15 cellular contexts compared by ENCODE assay signal in genomic region chr5:110803467-110804326, GRCh38.
DNase-seq lines count a peak whose midpoint lies in the region; ATAC-seq, FAIRE-seq and TF ChIP-seq lines count a peak whose summit lies in the region.
"Had no signal": no experiment of that assay in that cellular context is flagged by ENCODE, and none has a peak within 500 bp of the region (broad histone marks: within the 10 kb centered on the region; RNA-seq: fewer than 3 reads in every experiment).

No MANE protein-coding gene starts in this region.

- H3K36me3 ChIP-seq in HepG2 (replicated peaks in 1 of 2; ENCODE audit: control insufficient read depth in 1 of 2, insufficient read depth in 2 of 2, low read length in 2 of 2) (no peaks in the 10 kb centered on the region), right lobe of liver (no peaks in the 10 kb centered on the region), bronchial epithelial cell (ENCODE audit: control insufficient read depth, insufficient read depth, low read length) (no peaks in the 10 kb centered on the region), esophagus squamous epithelium (no peaks in the 10 kb centered on the region), brain microvascular endothelial cell (replicated peaks) (no peaks in the 10 kb centered on the region)

- H4K20me1 ChIP-seq in HepG2 (ENCODE audit: insufficient read depth, low read length): no peaks in the 10 kb centered on the region

- H3K4me2 ChIP-seq in HepG2 (ENCODE audit: low read depth, low read length): no peak overlapping the region
- H3K4me2 ChIP-seq: GM23338 had no signal

- no peak for ATAC-seq in HepG2
- ATAC-seq in right lobe of liver: no peak
- ATAC-seq: GM23338 had no signal

- H3K9me3 ChIP-seq in HepG2 (ENCODE audit: low read length) (peaks cover 44% of the 10 kb centered on the region), right lobe of liver (no peaks in the 10 kb centered on the region), esophagus squamous epithelium (peaks cover 0 to 17% (median 0%) of the 10 kb centered on the region in 3 donors)

- no peak for TF ChIP-seq RAD21 in HepG2 (CRISPR knock-in tag; IDR thresholded peaks at IDR 0.05)

- CTCF ChIA-PET in HepG2 (lab: Yijun Ruan, JAX; ENCODE audit: low intra/inter-chr PET ratio, low total read pairs): no interaction called here

- no peak overlapping the region for H3K9ac ChIP-seq in HepG2 (ENCODE audit: insufficient read depth, low read depth, low read length)

- H3K27me3 ChIP-seq in HepG2 (ENCODE audit: control insufficient read depth in 1 of 2, insufficient read depth in 2 of 2, low read length in 2 of 2) (no peaks in the 10 kb centered on the region), right lobe of liver (no peaks in the 10 kb centered on the region), bronchial epithelial cell (ENCODE audit: control insufficient read depth, insufficient read depth, low read length) (no peaks in the 10 kb centered on the region), esophagus squamous epithelium (no peaks in the 10 kb centered on the region), brain microvascular endothelial cell (replicated peaks) (no peaks in the 10 kb centered on the region)

- POLR2A ChIA-PET in HepG2 (lab: Yijun Ruan, JAX): no interaction called here

- TF ChIP-seq CTCF in HepG2 (CRISPR knock-in tag; IDR thresholded peaks at IDR 0.05) (no peak), right lobe of liver (IDR thresholded peaks at IDR 0.05) (no peak), bronchial epithelial cell (IDR thresholded peaks at IDR 0.05; ENCODE audit: insufficient read depth, low read length, severe bottlenecking) (peak; percentile 36), esophagus squamous epithelium (IDR thresholded peaks at IDR 0.05) (peak in 2 of 6 experiments; percentile 9 to 39), brain microvascular endothelial cell (IDR thresholded peaks at IDR 0.05; ENCODE audit: low read depth, low read length, missing control alignments) (no peak)

- no peaks in the 10 kb centered on the region for H3K4me1 ChIP-seq in HepG2 (ENCODE audit: insufficient read depth, low read length)
- H3K4me1 ChIP-seq in right lobe of liver: no peaks in the 10 kb centered on the region
- peaks cover 0 to 18% (median 4%) of the 10 kb centered on the region in 3 donors for H3K4me1 ChIP-seq in esophagus squamous epithelium

- intact Hi-C loops in HepG2 (cut with micrococcal nuclease; ENCODE audit: unreplicated experiment): no loop called here
- intact Hi-C loops in right lobe of liver (cut with DNase I): no loop called here
- intact Hi-C loops in esophagus squamous epithelium (cut with DNase I): no loop called here

- in situ Hi-C loops in HepG2 (cut with HindIII; ENCODE audit: extremely low pct_ligation_motif_present, low pct_unique_long_range_greater_than_20kb) (no loop called here), brain microvascular endothelial cell (cut with HindIII; ENCODE audit: low pct_ligation_motif_present, low sequenced_read_pairs) (no loop called here)

- H2AFZ ChIP-seq in HepG2 (ENCODE audit: low read length): no peak overlapping the region
- H2AFZ ChIP-seq: GM23338 had no signal

- BruUV-seq in HepG2 (replicated peaks; lab: Mats Ljungman, UMichigan): no TSS peak

- no peak overlapping the region for H3K4me3 ChIP-seq in HepG2 (replicated peaks in 1 of 3; ENCODE audit: insufficient read depth in 1 of 3, low read depth in 2 of 3, low read length in 3 of 3)
- H3K4me3 ChIP-seq in right lobe of liver: no peak overlapping the region
- no peak overlapping the region for H3K4me3 ChIP-seq in bronchial epithelial cell (ENCODE audit: low read depth, low read length)
- H3K4me3 ChIP-seq in esophagus squamous epithelium: no peak overlapping the region
- no peak overlapping the region for H3K4me3 ChIP-seq in brain microvascular endothelial cell (ENCODE audit: low read depth, low read length)
- H3K4me3 ChIP-seq: GM23338 had no signal

- no peaks in the 10 kb centered on the region for H3K79me2 ChIP-seq in HepG2 (ENCODE audit: insufficient read depth, low read length)

- TF ChIP-seq EP300 in HepG2 (IDR thresholded peaks at IDR 0.05; ENCODE audit: low read depth in 2 of 2, low read length in 2 of 2): no peak
- no peak for TF ChIP-seq EP300 in HepG2 (CRISPR knock-in tag; IDR thresholded peaks at IDR 0.05; ENCODE audit: borderline replicate concordance)

- FAIRE-seq in HepG2 (lab: Jason Lieb, UNC) (no peak), bronchial epithelial cell (lab: Jason Lieb, UNC) (no peak)
- FAIRE-seq: G401.6, GM12891 had no signal

- no peak for DNase-seq in HepG2 (ENCODE audit: low spot score)
- no peak for DNase-seq in right lobe of liver
- DNase-seq in bronchial epithelial cell (ENCODE audit: low read depth): peak; percentile 97
- no peak for DNase-seq in esophagus squamous epithelium (lab: John Stamatoyannopoulos, UW)
- DNase-seq in caudate nucleus (lab: John Stamatoyannopoulos, UW): no peak
- DNase-seq in pons (ENCODE audit: low spot score): no peak
- DNase-seq in brain microvascular endothelial cell: no peak
- DNase-seq: C1 segment of cervical spinal cord; Calu3; CD4-positive, alpha-beta T cell; DMS 273 treated with DMSO at 0.1 percent for 48 hours; H7 had no signal

- WGBS in HepG2 (ENCODE audit: low lambda C conversion rate): 0% methylated on average over 1 of the region's 1 CpG
- WGBS in right lobe of liver (ENCODE audit: insufficient coverage, low coverage, low lambda C conversion rate, missing lambda C conversion rate): no CpG with 5 or more reads among the region's 1 CpG
- WGBS in esophagus squamous epithelium, 2 donors: 43% methylated on average over 1 of the region's 1 CpG; no CpG with 5 or more reads in 1 of the 2 donors

- TF ChIP-seq POLR2A in HepG2 (IDR thresholded peaks at IDR 0.05; ENCODE audit: insufficient read depth in 1 of 2, low read depth in 2 of 2, low read length in 2 of 2) (no peak), right lobe of liver (IDR thresholded peaks at IDR 0.05) (no peak), esophagus squamous epithelium (IDR thresholded peaks at IDR 0.05) (no peak)

- H3K27ac ChIP-seq in HepG2 (ENCODE audit: extremely low read length, insufficient read depth, low read length) (no peak overlapping the region), right lobe of liver (no peak overlapping the region), esophagus squamous epithelium (peak overlapping the region; percentile 56 to 69 (median 62)), caudate nucleus (ENCODE audit: low read depth, low read length) (no peak overlapping the region), brain microvascular endothelial cell (no peak overlapping the region)

TF ChIP-seq in HepG2, 621 proteins besides CTCF, POLR2A, EP300 and RAD21:
- TF ChIP-seq HNF1B (CRISPR knock-in tag; IDR thresholded peaks at IDR 0.05): no peak
- peak in 1 of 2 experiments; percentile 82; a peak in 3 of 4 replicates for TF ChIP-seq MAFK (conservative IDR thresholded peaks at IDR 0.05 in 1 of 2, IDR thresholded peaks at IDR 0.05 in 1 of 2; ENCODE audit: low read length in 2 of 2)
- peak; percentile 76 for TF ChIP-seq MAFF (IDR thresholded peaks at IDR 0.05; ENCODE audit: low read depth, low read length)
- TF ChIP-seq, protein P1, sequence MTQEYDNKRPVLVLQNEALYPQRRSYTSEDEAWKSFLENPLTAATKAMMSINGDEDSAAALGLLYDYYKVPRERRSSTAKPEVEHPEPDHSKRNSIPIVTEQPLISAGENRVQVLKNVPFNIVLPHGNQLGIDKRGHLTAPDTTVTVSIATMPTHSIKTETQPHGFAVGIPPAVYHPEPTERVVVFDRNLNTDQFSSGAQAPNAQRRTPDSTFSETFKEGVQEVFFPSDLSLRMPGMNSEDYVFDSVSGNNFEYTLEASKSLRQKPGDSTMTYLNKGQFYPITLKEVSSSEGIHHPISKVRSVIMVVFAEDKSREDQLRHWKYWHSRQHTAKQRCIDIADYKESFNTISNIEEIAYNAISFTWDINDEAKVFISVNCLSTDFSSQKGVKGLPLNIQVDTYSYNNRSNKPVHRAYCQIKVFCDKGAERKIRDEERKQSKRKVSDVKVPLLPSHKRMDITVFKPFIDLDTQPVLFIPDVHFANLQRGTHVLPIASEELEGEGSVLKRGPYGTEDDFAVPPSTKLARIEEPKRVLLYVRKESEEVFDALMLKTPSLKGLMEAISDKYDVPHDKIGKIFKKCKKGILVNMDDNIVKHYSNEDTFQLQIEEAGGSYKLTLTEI (CRISPR knock-in tag; conservative IDR thresholded peaks at IDR 0.05): no peak
- no peak for TF ChIP-seq SRY (CRISPR knock-in tag; IDR thresholded peaks at IDR 0.05)
TF ChIP-seq in HepG2: peak in this region for 2.

Comparison
In these comparisons a context has a peak if more than half of its experiments do, and no peak if none do; other contexts are left out.
1. H3K27ac ChIP-seq: peak in esophagus squamous epithelium (4 of 4); none in HepG2 (single experiment), right lobe of liver (0 of 3), caudate nucleus (single experiment) and brain microvascular endothelial cell (single experiment).